16 cellular contexts compared by ENCODE assay signal in genomic region chr5:58965677-58966414, GRCh38.
"Had no signal": no experiment of that assay in that cellular context is flagged by ENCODE, and none has a peak within 500 bp of the region (broad histone marks: within the 10 kb centered on the region; RNA-seq: fewer than 3 reads in every experiment).

No MANE protein-coding gene starts in this region.

- H3K27me3 Mint-ChIP-seq: activated B cell treated with CpG ODN at 0.5 μM for 24 hours; activated CD4-positive, alpha-beta T cell treated with anti-CD3 and anti-CD28 coated beads, Interleukin-2, amount 10 ng/mL, durations not matched to agents 7 days and 5 days; activated T-cell treated with anti-CD3 and anti-CD28 coated beads, Interleukin-2, amount 50 U/mL, for 24 hours had no signal

- H3K9me3 Mint-ChIP-seq: activated B cell treated with CpG ODN at 0.5 μM for 24 hours; activated CD4-positive, alpha-beta T cell treated with anti-CD3 and anti-CD28 coated beads, Interleukin-2, amount 10 ng/mL, durations not matched to agents 7 days and 5 days; activated naive CD8-positive, alpha-beta T cell treated with anti-CD3 and anti-CD28 coated beads, Interleukin-2, amount 10 ng/mL, durations not matched to agents 7 days and 5 days; activated T-cell treated with anti-CD3 and anti-CD28 coated beads, Interleukin-2, amount 50 U/mL, for 24 hours; T-helper 1 cell treated with Interleukin-12 subunit alpha and Interleukin-12 subunit beta and Interleukin-4 antibody, amounts not matched to agents 30 μg/mL and 1 μg/mL, for 36 hours had no signal

- H3K4me1 Mint-ChIP-seq: activated CD4-positive, alpha-beta T cell treated with anti-CD3 and anti-CD28 coated beads, Interleukin-2, amount 10 ng/mL, durations not matched to agents 7 days and 5 days had no signal

- H3K9me3 ChIP-seq: colonic mucosa, gastroesophageal sphincter, suprapubic skin, upper lobe of left lung had no signal

- H3K27ac Mint-ChIP-seq: activated B cell treated with CpG ODN at 0.5 μM for 24 hours; activated CD4-positive, alpha-beta T cell treated with anti-CD3 and anti-CD28 coated beads, Interleukin-2, amount 10 ng/mL, durations not matched to agents 7 days and 5 days; activated naive CD8-positive, alpha-beta T cell treated with anti-CD3 and anti-CD28 coated beads, Interleukin-2, amount 10 ng/mL, durations not matched to agents 7 days and 5 days; activated T-cell treated with anti-CD3 and anti-CD28 coated beads, Interleukin-2, amount 50 U/mL, for 24 hours; T-helper 1 cell treated with Interleukin-12 subunit alpha and Interleukin-12 subunit beta and Interleukin-4 antibody, amounts not matched to agents 30 μg/mL and 1 μg/mL, for 36 hours had no signal

- H3K36me3 ChIP-seq: colonic mucosa, gastroesophageal sphincter, suprapubic skin, upper lobe of left lung had no signal

- H3K27ac ChIP-seq: colonic mucosa, epithelial cell of prostate, gastroesophageal sphincter, suprapubic skin, upper lobe of left lung had no signal

- H3K36me3 Mint-ChIP-seq: activated naive CD8-positive, alpha-beta T cell treated with anti-CD3 and anti-CD28 coated beads, Interleukin-2, amount 10 ng/mL, durations not matched to agents 7 days and 5 days had no signal

- ATAC-seq: gastroesophageal sphincter, right cardiac atrium had no signal

- H3K4me1 ChIP-seq: colonic mucosa, gastroesophageal sphincter, suprapubic skin, upper lobe of left lung had no signal

- DNase-seq: activated B cell treated with CpG ODN at 0.5 μM for 24 hours; activated CD4-positive, alpha-beta T cell treated with anti-CD3 and anti-CD28 coated beads, Interleukin-2, amount 10 ng/mL, durations not matched to agents 7 days and 5 days; activated gamma-delta T cell; activated naive CD8-positive, alpha-beta T cell treated with anti-CD3 and anti-CD28 coated beads, Interleukin-2, amount 10 ng/mL, durations not matched to agents 7 days and 5 days; activated T-cell treated with anti-CD3 and anti-CD28 coated beads, Interleukin-2, amount 50 U/mL, for 24 hours; colonic mucosa; effector CD4-positive, alpha-beta T cell; kidney glomerular epithelial cell; stimulated activated CD4-positive, alpha-beta T cell treated with anti-CD3 and anti-CD28 coated beads, Interleukin-1b, Interleukin-23, amount 100 ng/mL, for 48 hours; stimulated activated naive CD4-positive, alpha-beta T cell treated with Interleukin-2 at 50 U/mL for 16 hours had no signal

- H3K27me3 ChIP-seq: colonic mucosa, gastroesophageal sphincter, suprapubic skin, upper lobe of left lung had no signal

- H3K4me3 ChIP-seq: colonic mucosa, gastroesophageal sphincter, suprapubic skin, upper lobe of left lung had no signal

- H3K4me3 Mint-ChIP-seq: activated B cell treated with CpG ODN at 0.5 μM for 24 hours; activated CD4-positive, alpha-beta T cell treated with anti-CD3 and anti-CD28 coated beads, Interleukin-2, amount 10 ng/mL, durations not matched to agents 7 days and 5 days; activated naive CD8-positive, alpha-beta T cell treated with anti-CD3 and anti-CD28 coated beads, Interleukin-2, amount 10 ng/mL, durations not matched to agents 7 days and 5 days; activated T-cell treated with anti-CD3 and anti-CD28 coated beads, Interleukin-2, amount 50 U/mL, for 24 hours; T-helper 1 cell treated with Interleukin-12 subunit alpha and Interleukin-12 subunit beta and Interleukin-4 antibody, amounts not matched to agents 30 μg/mL and 1 μg/mL, for 36 hours had no signal
